ENCODE assay signal across 26 cellular contexts in genomic region chr2:20440001-20440560, GRCh38. TPM values are rescaled to one million over a fixed set of nuclear protein-coding genes. Genes with fewer than 3 reads are reported as not detected.
DNase-seq lines count a peak whose midpoint lies in the region; ATAC-seq and TF ChIP-seq lines count a peak whose summit lies in the region.
"Had no signal": no experiment of that assay in that cellular context is flagged by ENCODE, and none has a peak within 500 bp of the region (broad histone marks: within the 10 kb centered on the region; RNA-seq: fewer than 3 reads in every experiment).

No MANE protein-coding gene starts in this region.

- ATAC-seq in left lung = no peak
- no peak for ATAC-seq in GM21515 (IDR thresholded peaks at IDR 0.05; ENCODE audit: unreplicated experiment)
- no peak for ATAC-seq in HG02840 (IDR thresholded peaks at IDR 0.05; ENCODE audit: low FRiP score, unreplicated experiment)
- ATAC-seq: activated CD8-positive, alpha-beta memory T cell treated with anti-CD3 and anti-CD28 coated beads, Interleukin-2, amount 10 ng/mL, durations not matched to agents 7 days and 5 days; activated T-cell treated with anti-CD3 and anti-CD28 coated beads, Interleukin-2, amount 50 U/mL, for 72 hours; HCT116; stimulated activated naive B cell treated with anti-CD40 and anti-IgM and Interleukin-4, amounts not matched to agents 10 μg/mL and 1 μg/mL and 100 μg/mL, for 72 hours had no signal

- intact Hi-C loops in left lung (cut with DNase I) (loop anchor here in 1 of 2 donors (10.0 kb wide), 1 partner anchor 195 kb away; no protein-coding TSS in a partner anchor), stomach (cut with DNase I; ENCODE audit: low total_unique reads) (loop anchor here (10.0 kb wide), 1 partner anchor 205 kb away; no protein-coding TSS in a partner anchor)

- no peaks in the 10 kb centered on the region for H3K27me3 ChIP-seq in WERI-Rb-1 (ENCODE audit: insufficient read depth, low read depth, severe bottlenecking)
- no peaks in the 10 kb centered on the region for H3K27me3 ChIP-seq in left lung
- H3K27me3 ChIP-seq in stomach = no peaks in the 10 kb centered on the region
- H3K27me3 ChIP-seq in brain microvascular endothelial cell (replicated peaks) = no peaks in the 10 kb centered on the region
- H3K27me3 ChIP-seq: tibial nerve had no signal

- in situ Hi-C loops in brain microvascular endothelial cell (cut with HindIII; ENCODE audit: low pct_ligation_motif_present, low sequenced_read_pairs) = no loop called here

- TF ChIP-seq EP300 in stomach (IDR thresholded peaks at IDR 0.05) = no peak

- H3K36me3 ChIP-seq in WERI-Rb-1 (no peaks in the 10 kb centered on the region), left lung (no peaks in the 10 kb centered on the region), stomach (no peaks in the 10 kb centered on the region), brain microvascular endothelial cell (replicated peaks) (no peaks in the 10 kb centered on the region)
- H3K36me3 ChIP-seq: BLaER1, tibial nerve had no signal

- peaks cover 11 to 52% of the 10 kb centered on the region in 2 donors for H3K4me1 ChIP-seq in left lung
- peaks cover 18 to 54% (median 34%) of the 10 kb centered on the region in 4 donors for H3K4me1 ChIP-seq in stomach

- H3K9me3 ChIP-seq in WERI-Rb-1 (ENCODE audit: severe bottlenecking) (no peaks in the 10 kb centered on the region), left lung (no peaks in the 10 kb centered on the region), stomach (no peaks in the 10 kb centered on the region)
- H3K9me3 ChIP-seq: BLaER1, tibial nerve had no signal

- no peak for TF ChIP-seq POLR2A in stomach (IDR thresholded peaks at IDR 0.05)

- peak overlapping the region; percentile 83 for H3K27ac ChIP-seq in 22Rv1
- H3K27ac ChIP-seq in WERI-Rb-1 = no peak overlapping the region
- H3K27ac ChIP-seq in left lung = peak overlapping the region; percentile 23 to 83
- H3K27ac ChIP-seq in stomach = peak overlapping the region in 3 of 5 donors; percentile 50 to 84 (median 81)
- H3K27ac ChIP-seq in brain microvascular endothelial cell = no peak overlapping the region
- H3K27ac ChIP-seq: BLaER1, SK-N-MC had no signal

- 90 to 99% (median 96%) methylated on average over 6 of the region's 6 CpGs for WGBS in stomach, 5 donors

- DNase-seq in WERI-Rb-1 (peak; percentile 4), left lung (peak in 1 of 2 donors; percentile 32), stomach (no peak), GM19240 (ENCODE audit: insufficient read length, low spot score) (no peak), brain microvascular endothelial cell (no peak)
- DNase-seq: ACHN; activated CD4-positive, alpha-beta T cell treated with anti-CD3 and anti-CD28 coated beads for 4 hours; activated naive CD4-positive, alpha-beta T cell treated with anti-CD3 and anti-CD28 coated beads, Interleukin-2, amount 10 ng/mL, durations not matched to agents 7 days and 5 days; activated T-cell treated with anti-CD3 and anti-CD28 coated beads, Interleukin-2, amount 50 U/mL, for 72 hours; mesendoderm; MM.1S; naive thymus-derived CD4-positive, alpha-beta T cell; NCI-H1417; NCI-H2081; NCI-H82; occipital lobe; stimulated activated CD4-positive, alpha-beta T cell treated with anti-CD3 and anti-CD28 coated beads, Interleukin-4, amount 100 ng/mL, for 24 hours; stimulated activated naive B cell treated with anti-CD40 and anti-IgM and Interleukin-4, amounts not matched to agents 10 μg/mL and 1 μg/mL and 100 μg/mL, for 72 hours had no signal

- TF ChIP-seq CTCF in 22Rv1 (IDR thresholded peaks at IDR 0.05) = no peak
- no peak for TF ChIP-seq CTCF in WERI-Rb-1 (IDR thresholded peaks at IDR 0.05; ENCODE audit: low read depth, low read length)
- TF ChIP-seq CTCF in left lung (IDR thresholded peaks at IDR 0.05) = no peak
- TF ChIP-seq CTCF in stomach (IDR thresholded peaks at IDR 0.05) = no peak
- no peak for TF ChIP-seq CTCF in brain microvascular endothelial cell (IDR thresholded peaks at IDR 0.05; ENCODE audit: low read depth, low read length, missing control alignments)

- H3K4me3 ChIP-seq in WERI-Rb-1 (ENCODE audit: low read depth, low read length) = no peak overlapping the region
- no peak overlapping the region for H3K4me3 ChIP-seq in left lung
- H3K4me3 ChIP-seq in stomach = no peak overlapping the region
- no peak overlapping the region for H3K4me3 ChIP-seq in brain microvascular endothelial cell (ENCODE audit: low read depth, low read length)
- H3K4me3 ChIP-seq: BLaER1, SK-N-MC, tibial nerve had no signal

RNA-seq across cellular contexts. Expression of gene RHOB, which starts 6.8 kb away (rescaled TPM):
- total RNA-seq in left lung = 100 to 1,000 TPM; 116 to 124 TPM
- total RNA-seq in stomach = 1,000 to 10,000 TPM in 1 of 5 donors, 100 to 1,000 TPM in 4; 353 to 1,146 (median 607) TPM
- polyA plus RNA-seq in stomach = 100 to 1,000 TPM; 143 to 327 (median 145) TPM

Comparison
In these comparisons a context has a peak if more than half of its experiments do, and no peak if none do; other contexts are left out.
1. H3K27ac ChIP-seq: peak in 22Rv1 (single experiment), left lung (2 of 2) and stomach (3 of 5); none in WERI-Rb-1 (single experiment) and brain microvascular endothelial cell (single experiment).